Comparison of ENCODE assay signal across 29 cellular contexts in the genomic region with DNA sequence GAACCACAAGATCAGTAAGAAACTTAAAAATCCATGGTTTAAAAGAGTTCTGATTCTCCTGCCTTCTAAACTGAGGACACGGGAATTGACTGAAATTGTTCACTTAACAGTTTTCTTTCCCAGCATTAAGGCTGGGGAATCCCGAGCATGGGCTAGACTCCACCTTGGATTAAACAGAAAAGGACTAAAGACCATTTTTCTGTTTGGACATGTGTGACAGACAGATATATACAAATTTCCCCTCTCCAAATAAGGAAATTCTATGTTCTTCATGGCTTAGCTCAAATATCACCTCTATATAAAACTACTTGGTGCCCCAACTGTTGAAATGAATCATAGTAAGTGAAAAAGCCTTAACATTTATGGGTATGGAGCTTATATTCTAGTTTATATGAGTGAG.
"Had no signal": no experiment of that assay in that cellular context is flagged by ENCODE, and none has a peak within 500 bp of the region (broad histone marks: within the 10 kb centered on the region; RNA-seq: fewer than 3 reads in every experiment).

No MANE protein-coding gene starts in this region.

- H3K27me3 Mint-ChIP-seq: dendritic cell treated with granulocyte-macrophage colony-stimulating factor and Interleukin-4, amounts not matched to agents 40 ng/mL and 50 ng/mL, for 4 days had no signal

- H3K27ac Mint-ChIP-seq: dendritic cell treated with granulocyte-macrophage colony-stimulating factor and Interleukin-4, amounts not matched to agents 40 ng/mL and 50 ng/mL, for 4 days; effector memory CD8-positive, alpha-beta T cell; endodermal cell had no signal

- H3K9me3 ChIP-seq: colonic mucosa, esophagus muscularis mucosa, esophagus squamous epithelium, gastrocnemius medialis, gastroesophageal sphincter had no signal

- FAIRE-seq: endometrium, endothelial cell of umbilical vein, frontal cortex had no signal

- H3K4me3 Mint-ChIP-seq: dendritic cell treated with granulocyte-macrophage colony-stimulating factor and Interleukin-4, amounts not matched to agents 40 ng/mL and 50 ng/mL, for 4 days; effector memory CD8-positive, alpha-beta T cell; endodermal cell had no signal

- H3K9me3 Mint-ChIP-seq: dendritic cell treated with granulocyte-macrophage colony-stimulating factor and Interleukin-4, amounts not matched to agents 40 ng/mL and 50 ng/mL, for 4 days; effector memory CD8-positive, alpha-beta T cell had no signal

- ATAC-seq: effector memory CD8-positive, alpha-beta T cell; esophagus mucosa; foreskin keratinocyte; gastrocnemius medialis; gastroesophageal sphincter; heart left ventricle; heart right ventricle had no signal

- H2AFZ ChIP-seq: hepatocyte had no signal

- H3K27ac ChIP-seq: colonic mucosa, coronary artery, dorsolateral prefrontal cortex, epithelial cell of prostate, esophagus muscularis mucosa, esophagus squamous epithelium, foreskin keratinocyte, gastrocnemius medialis, gastroesophageal sphincter, heart left ventricle, heart right ventricle, hepatocyte had no signal

- H3K36me3 ChIP-seq: colonic mucosa, esophagus muscularis mucosa, esophagus squamous epithelium, gastrocnemius medialis, gastroesophageal sphincter, heart left ventricle, heart right ventricle had no signal

- H3K27me3 ChIP-seq: colonic mucosa, dorsolateral prefrontal cortex, esophagus muscularis mucosa, esophagus squamous epithelium, gastrocnemius medialis, gastroesophageal sphincter, heart left ventricle, heart right ventricle, hepatocyte had no signal

- H3K4me3 ChIP-seq: colonic mucosa, coronary artery, dorsolateral prefrontal cortex, esophagus muscularis mucosa, esophagus squamous epithelium, gastrocnemius medialis, gastroesophageal sphincter, heart left ventricle, heart right ventricle, hepatocyte had no signal

- H3K79me2 ChIP-seq: hepatocyte had no signal

- H3K4me1 ChIP-seq: colonic mucosa, foreskin keratinocyte, gastrocnemius medialis, heart left ventricle, heart right ventricle had no signal

- DNase-seq: colonic mucosa; cortex of kidney; dermis blood vessel endothelial cell; dorsolateral prefrontal cortex; effector CD4-positive, alpha-beta T cell; effector CD8-positive, alpha-beta T cell; effector memory CD4-positive, alpha-beta T cell; effector memory CD8-positive, alpha-beta T cell; endodermal cell; erythroblast; esophagus squamous epithelium; foreskin fibroblast; foreskin keratinocyte; foreskin melanocyte; gastrocnemius medialis; glutamatergic neuron; head of caudate nucleus; heart left ventricle; heart right ventricle had no signal

- H3K4me2 ChIP-seq: hepatocyte had no signal
